In the genomic region with DNA sequence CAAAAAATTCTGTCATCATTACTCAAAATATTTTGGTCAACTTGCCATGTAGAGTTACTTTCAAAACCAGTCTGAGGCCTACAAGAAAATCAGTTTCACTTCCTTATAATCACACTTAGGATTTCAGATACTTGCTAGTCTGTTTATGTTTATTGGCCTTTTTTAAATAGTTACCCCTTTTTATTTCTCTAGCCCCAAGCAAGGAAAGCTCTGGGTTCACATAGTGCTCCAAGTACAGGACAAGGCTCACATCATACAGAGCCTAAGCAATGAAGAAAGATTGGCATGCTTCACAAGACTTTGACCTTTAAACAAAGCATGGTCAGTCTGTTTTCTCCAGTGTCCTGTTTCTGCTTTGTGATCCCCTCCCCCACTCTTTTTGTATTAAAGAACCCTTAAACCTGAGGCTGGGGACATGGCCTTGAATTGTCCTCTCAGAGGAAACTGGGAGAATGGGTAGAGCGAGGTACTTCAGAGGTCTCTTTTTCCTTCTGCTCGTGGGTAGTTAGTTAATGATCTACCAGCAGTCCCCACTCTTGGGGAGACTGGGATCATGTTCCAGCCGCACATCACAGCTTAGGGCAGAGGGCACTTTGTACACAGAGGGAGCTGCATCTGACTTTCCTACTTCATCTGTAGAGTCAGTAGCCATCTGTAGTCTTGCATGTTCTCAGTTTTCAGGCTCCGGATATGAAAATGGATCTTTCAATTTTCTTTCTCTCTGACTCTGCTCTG, we compare ENCODE assay signal across 9 cellular contexts. TPM values are rescaled to one million over a fixed set of nuclear protein-coding genes. Genes with fewer than 3 reads are reported as not detected.
DNase-seq lines count a peak whose midpoint lies in the region; ATAC-seq and TF ChIP-seq lines count a peak whose summit lies in the region.
"Had no signal": no experiment of that assay in that cellular context is flagged by ENCODE, and none has a peak within 500 bp of the region (broad histone marks: within the 10 kb centered on the region; RNA-seq: fewer than 3 reads in every experiment).

No MANE protein-coding gene starts in this region.

- H3K4me1 ChIP-seq in OCI-LY1 (ENCODE audit: insufficient read depth, low read length, severe bottlenecking) (peaks cover 28% of the 10 kb centered on the region), mesenchymal stem cell (ENCODE audit: control insufficient read depth, insufficient read depth, low read depth, low read length) (peaks cover 2% of the 10 kb centered on the region), mammary epithelial cell (ENCODE audit: insufficient read depth, low read length) (no peaks in the 10 kb centered on the region)

- H3K4me1 Mint-ChIP-seq in Calu3 (ENCODE audit: low read depth, unreplicated experiment), result peaks cover 33% of the 10 kb centered on the region
- peaks cover 4% of the 10 kb centered on the region for H3K4me1 Mint-ChIP-seq in CD4-positive, alpha-beta T cell (ENCODE audit: low read depth)

- no peak overlapping the region for H4K91ac ChIP-seq in mesenchymal stem cell (ENCODE audit: low read length)

- no peaks in the 10 kb centered on the region for H3K27me3 ChIP-seq in OCI-LY1 (ENCODE audit: insufficient read depth, low read length)
- H3K27me3 ChIP-seq in mesenchymal stem cell (ENCODE audit: control insufficient read depth in 1 of 2, insufficient read depth in 1 of 2, low read length in 2 of 2), result peaks cover 0 to 29% of the 10 kb centered on the region in 2 experiments
- H3K27me3 ChIP-seq in CD4-positive, alpha-beta T cell (ENCODE audit: control insufficient read depth, insufficient read depth, low read length), result no peaks in the 10 kb centered on the region
- H3K27me3 ChIP-seq in mammary epithelial cell (ENCODE audit: insufficient read depth, low read length), result no peaks in the 10 kb centered on the region

- peak overlapping the region; percentile 15 for H3K9ac ChIP-seq in OCI-LY1 (ENCODE audit: low read length)
- H3K9ac ChIP-seq in mesenchymal stem cell (ENCODE audit: low read length), result no peak overlapping the region
- no peak overlapping the region for H3K9ac ChIP-seq in mammary epithelial cell (ENCODE audit: insufficient read depth, low read length)

- no peaks in the 10 kb centered on the region for H3K9me3 Mint-ChIP-seq in Calu3 (ENCODE audit: low read depth, unreplicated experiment)
- no peaks in the 10 kb centered on the region for H3K9me3 Mint-ChIP-seq in CD4-positive, alpha-beta T cell

- H3K4me2 ChIP-seq in OCI-LY1 (ENCODE audit: low read length) (peak overlapping the region; percentile 30), mesenchymal stem cell (ENCODE audit: low read length, poor library complexity, severe bottlenecking) (no peak overlapping the region), mammary epithelial cell (ENCODE audit: insufficient read depth, low read depth, low read length) (no peak overlapping the region)

- H3K9me3 ChIP-seq in OCI-LY1 (ENCODE audit: low read length), result no peaks in the 10 kb centered on the region
- H3K9me3 ChIP-seq in mesenchymal stem cell (ENCODE audit: control insufficient read depth, low read length), result no peaks in the 10 kb centered on the region
- no peaks in the 10 kb centered on the region for H3K9me3 ChIP-seq in CD4-positive, alpha-beta T cell (ENCODE audit: control insufficient read depth, low read length)
- no peaks in the 10 kb centered on the region for H3K9me3 ChIP-seq in mammary epithelial cell (replicated peaks; ENCODE audit: insufficient read depth, low read length)

- H2AFZ ChIP-seq in OCI-LY1 (ENCODE audit: low read length), result peak overlapping the region; percentile 22; the same call in 1 of the 2 replicates
- H2AFZ ChIP-seq in mesenchymal stem cell (ENCODE audit: low read depth, low read length), result no peak overlapping the region
- no peak overlapping the region for H2AFZ ChIP-seq in mammary epithelial cell (ENCODE audit: low read depth, low read length)

- 76% methylated on average over 4 of the region's 4 CpGs for WGBS in mesenchymal stem cell
- 84% methylated on average over 4 of the region's 4 CpGs for WGBS in mammary epithelial cell (ENCODE audit: low coverage, missing lambda C conversion rate)

- H3F3A ChIP-seq in OCI-LY1 (ENCODE audit: insufficient read depth, low read length), result no peaks in the 10 kb centered on the region

- H3K79me1 ChIP-seq in mesenchymal stem cell (replicated peaks; ENCODE audit: low read length, poor library complexity, severe bottlenecking), result no peaks in the 10 kb centered on the region

- no peak overlapping the region for H2AK5ac ChIP-seq in mesenchymal stem cell (ENCODE audit: low read length, severe bottlenecking)

- no peaks in the 10 kb centered on the region for H3K27me3 Mint-ChIP-seq in Calu3 (ENCODE audit: unreplicated experiment)
- no peaks in the 10 kb centered on the region for H3K27me3 Mint-ChIP-seq in CD4-positive, alpha-beta T cell

- H4K20me1 ChIP-seq in OCI-LY1 (ENCODE audit: insufficient read depth, low read length) (no peaks in the 10 kb centered on the region), mammary epithelial cell (ENCODE audit: insufficient read depth, low read length) (no peaks in the 10 kb centered on the region)

- ATAC-seq in GM21576 (IDR thresholded peaks at IDR 0.05; ENCODE audit: unreplicated experiment) (peak; percentile 66), GM18519 (IDR thresholded peaks at IDR 0.05; ENCODE audit: low FRiP score, unreplicated experiment) (no peak), HG03432 (IDR thresholded peaks at IDR 0.05; ENCODE audit: unreplicated experiment) (no peak)
- ATAC-seq in CD4-positive, alpha-beta T cell (ENCODE audit: poor library complexity), result no peak

- H4K8ac ChIP-seq in mesenchymal stem cell (ENCODE audit: low read length), result no peak overlapping the region

- no peak overlapping the region for H2BK15ac ChIP-seq in mesenchymal stem cell (ENCODE audit: low read depth, poor library complexity, severe bottlenecking)

- no peak overlapping the region for H2BK12ac ChIP-seq in mesenchymal stem cell (ENCODE audit: low read length in 2 of 2)

- DNase-seq in Calu3 (peak; percentile 70), mesenchymal stem cell (no peak), mammary epithelial cell (no peak)
- DNase-seq in CD4-positive, alpha-beta T cell, result no peak
- DNase-seq: GDM1 had no signal

- H3K18ac ChIP-seq in mesenchymal stem cell (ENCODE audit: low read depth in 1 of 2, low read length in 2 of 2), result no peak overlapping the region

- peak overlapping the region; percentile 80 for H3K27ac ChIP-seq in OCI-LY1 (ENCODE audit: low read depth, low read length, poor library complexity, severe bottlenecking)
- H3K27ac ChIP-seq in mesenchymal stem cell (ENCODE audit: low read length, poor library complexity, severe bottlenecking), result peak overlapping the region; percentile 74
- no peak overlapping the region for H3K27ac ChIP-seq in CD4-positive, alpha-beta T cell (ENCODE audit: low read depth, low read length)
- no peak overlapping the region for H3K27ac ChIP-seq in mammary epithelial cell (ENCODE audit: insufficient read depth, low read depth, low read length)

- intact Hi-C loops in Calu3 (cut with micrococcal nuclease; ENCODE audit: unreplicated experiment), result loop anchor here (2.0 to 5.0 kb wide), 2 partner anchors 31 to 35 kb away; a partner anchor contains a TSS
- intact Hi-C loops in CD4-positive, alpha-beta T cell (cut with DNase I, micrococcal nuclease), result no loop called here
- intact Hi-C loops in mammary epithelial cell (cut with micrococcal nuclease), result no loop called here

- peak overlapping the region; percentile 22 for H3K4me3 Mint-ChIP-seq in Calu3 (ENCODE audit: low read depth, unreplicated experiment)
- no peak overlapping the region for H3K4me3 Mint-ChIP-seq in CD4-positive, alpha-beta T cell

- no peaks in the 10 kb centered on the region for H3K36me3 ChIP-seq in OCI-LY1 (ENCODE audit: insufficient read depth, low read length)
- H3K36me3 ChIP-seq in mesenchymal stem cell (ENCODE audit: control insufficient read depth in 1 of 2, insufficient read depth in 2 of 2, low read depth in 1 of 2, low read length in 2 of 2), result no peaks in the 10 kb centered on the region
- H3K36me3 ChIP-seq in mammary epithelial cell (ENCODE audit: insufficient read depth, low read length), result no peaks in the 10 kb centered on the region

- no peak overlapping the region for H3K14ac ChIP-seq in mesenchymal stem cell (ENCODE audit: low read length in 2 of 2)

- TF ChIP-seq CTCF in Calu3 (IDR thresholded peaks at IDR 0.05; ENCODE audit: unreplicated experiment) (no peak), OCI-LY1 (IDR thresholded peaks at IDR 0.05; ENCODE audit: low read length) (no peak), mammary epithelial cell (conservative IDR thresholded peaks at IDR 0.05 in 1 of 2, IDR thresholded peaks at IDR 0.05 in 1 of 2; ENCODE audit: extremely low read depth in 1 of 2, insufficient read depth in 1 of 2, low read depth in 1 of 2, low read length in 2 of 2) (no peak)
- no peak for TF ChIP-seq CTCF in CD4-positive, alpha-beta T cell (IDR thresholded peaks at IDR 0.05)

- H3K23ac ChIP-seq in mesenchymal stem cell (ENCODE audit: low read length in 2 of 2), result no peak overlapping the region

- H3K9me2 ChIP-seq in OCI-LY1 (ENCODE audit: low read depth, low read length), result no peaks in the 10 kb centered on the region

- H3K4ac ChIP-seq in mesenchymal stem cell (ENCODE audit: low read depth in 1 of 2, low read length in 2 of 2), result no peak overlapping the region

- H3K4me3 ChIP-seq in OCI-LY1 (ENCODE audit: low read depth, low read length, poor library complexity, severe bottlenecking) (no peak overlapping the region), mesenchymal stem cell (ENCODE audit: insufficient read depth in 1 of 2, low read depth in 1 of 2, low read length in 2 of 2) (no peak overlapping the region), mammary epithelial cell (replicated peaks in 1 of 3; ENCODE audit: insufficient read depth in 1 of 3, low read depth in 2 of 3, low read length in 3 of 3) (no peak overlapping the region)

- H2BK5ac ChIP-seq in mesenchymal stem cell (ENCODE audit: low read depth, low read length, poor library complexity, severe bottlenecking), result no peak overlapping the region

- POLR2A ChIA-PET in CD4-positive, alpha-beta T cell (lab: Charles Lee), result no interaction called here

- H3K27ac Mint-ChIP-seq in Calu3 (ENCODE audit: unreplicated experiment), result peak overlapping the region; percentile 77
- no peak overlapping the region for H3K27ac Mint-ChIP-seq in CD4-positive, alpha-beta T cell

- H2BK120ac ChIP-seq in mesenchymal stem cell (ENCODE audit: low read depth, low read length), result no peak overlapping the region

- dilution Hi-C loops in mammary epithelial cell (cut with HindIII; ENCODE audit: low sequenced_read_pairs), result no loop called here

- in situ Hi-C loops in mammary epithelial cell (cut with MboI; ENCODE audit: low sequenced_read_pairs in 2 of 2), result no loop called here

- BruUV-seq in Calu3 (replicated peaks; lab: Mats Ljungman, UMichigan), result no TSS peak
- no TSS peak for BruUV-seq in mammary epithelial cell (replicated peaks; lab: Mats Ljungman, UMichigan)

- no peaks in the 10 kb centered on the region for H3K79me2 ChIP-seq in OCI-LY1 (ENCODE audit: insufficient read depth, low read length)
- H3K79me2 ChIP-seq in mammary epithelial cell (ENCODE audit: insufficient read depth, low read length), result no peaks in the 10 kb centered on the region

- H3K36me3 Mint-ChIP-seq in Calu3 (ENCODE audit: insufficient read depth, unreplicated experiment), result no peaks in the 10 kb centered on the region
- H3K36me3 Mint-ChIP-seq in CD4-positive, alpha-beta T cell (ENCODE audit: low read depth), result no peaks in the 10 kb centered on the region

- CTCF ChIA-PET in Calu3 (lab: Charles Lee), result interaction anchor here (1.0 to 1.6 kb wide), 2 partner anchors 31 to 57 kb away, joined by 3 to 12 read pairs; a partner anchor contains a TSS
- CTCF ChIA-PET in CD4-positive, alpha-beta T cell (lab: Charles Lee), result no interaction called here
- CTCF ChIA-PET in mammary epithelial cell (lab: Charles Lee; ENCODE audit: low non-redundant PET), result no interaction called here

RNA-seq across cellular contexts. Expression of a gene that starts 30.6 kb away (rescaled TPM):
- total RNA-seq in Calu3 (2022), result 132 and 159 TPM in 2 replicates
- 0.99 TPM for polyA plus RNA-seq in mesenchymal stem cell (2013, experiment 1 of 2)
- 1.0 TPM for polyA plus RNA-seq in mesenchymal stem cell (2013, experiment 2 of 2)
- 1 to 10 TPM; 1.2 to 2.0 TPM for total RNA-seq in CD4-positive, alpha-beta T cell
- 1 to 10 TPM; 1.8 to 3.6 TPM for total RNA-seq in mammary epithelial cell
- 10.3 TPM for polyA plus RNA-seq in mammary epithelial cell
- polyA minus RNA-seq in mammary epithelial cell, result 19.3 TPM

RNA-seq across cellular contexts. Expression of a gene that starts 54.9 kb away (rescaled TPM):
- total RNA-seq in Calu3 (2022) (3.8 and 4.0 TPM in 2 replicates), mammary epithelial cell (under 1 TPM in 1 of 2 donors, not detected in 1; 0.17 TPM)
- not detected for polyA plus RNA-seq in mesenchymal stem cell (2013, experiment 1 of 2)
- polyA plus RNA-seq in mesenchymal stem cell (2013, experiment 2 of 2), result not detected
- total RNA-seq in CD4-positive, alpha-beta T cell, result not detected
- not detected for polyA plus RNA-seq in mammary epithelial cell
- polyA minus RNA-seq in mammary epithelial cell, result not detected

Comparison
In these comparisons a context has a peak if more than half of its experiments do, and no peak if none do; other contexts are left out.
1. H3K27ac ChIP-seq: peak in OCI-LY1 (single experiment) and mesenchymal stem cell (single experiment); none in CD4-positive, alpha-beta T cell (single experiment) and mammary epithelial cell (single experiment).
2. RNA of a gene that starts 30.6 kb away (total RNA-seq): 132 to 159 TPM in Calu3; 1.8 to 3.6 TPM in mammary epithelial cell and 1.2 to 2.0 TPM in CD4-positive, alpha-beta T cell; every median in the first group is over 10 times any median in the second.